18 cellular contexts compared by ENCODE assay signal in the genomic region with DNA sequence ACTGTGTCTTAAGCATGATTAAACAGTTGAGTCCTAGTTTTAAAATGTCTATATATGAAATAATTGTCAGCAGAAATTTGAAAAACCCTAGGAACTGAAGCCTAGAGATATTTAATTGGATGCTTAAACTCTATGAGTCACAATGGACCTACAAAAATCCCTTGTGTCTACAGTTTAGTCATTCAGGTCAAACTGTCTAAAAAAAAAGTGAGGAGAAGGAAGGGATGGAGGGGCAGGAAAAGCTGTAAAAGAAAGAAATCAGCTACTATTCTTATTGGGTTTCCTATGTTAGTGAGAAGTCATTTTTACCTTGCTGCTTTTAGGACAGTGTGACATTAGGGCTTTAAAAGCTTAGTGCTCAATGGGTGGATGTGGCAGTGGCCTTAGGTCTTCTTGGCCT.
"Had no signal": no experiment of that assay in that cellular context is flagged by ENCODE, and none has a peak within 500 bp of the region (broad histone marks: within the 10 kb centered on the region; RNA-seq: fewer than 3 reads in every experiment).

No MANE protein-coding gene starts in this region.

- H3K27ac ChIP-seq: colonic mucosa, left ventricle myocardium inferior, skin epidermis, thyroid gland, upper lobe of left lung, VCaP had no signal

- DNase-seq: activated CD4-positive, alpha-beta T cell treated with anti-CD3 and anti-CD28 coated beads for 4 hours; activated CD4-positive, alpha-beta T cell treated with anti-CD3 and anti-CD28 coated beads, Interleukin-2, amount 50 U/mL, for 4 hours; activated naive CD4-positive, alpha-beta T cell treated with Interleukin-2 at 50 U/mL for 16 hours; activated T-cell treated with anti-CD3 and anti-CD28 coated beads for 4 hours; activated T-cell treated with anti-CD3 and anti-CD28 coated beads, Interleukin-2, amount 50 U/mL, for 72 hours; anterior cingulate cortex; colonic mucosa; effector CD8-positive, alpha-beta T cell; erythroblast; left ventricle myocardium inferior; stimulated activated CD4-positive, alpha-beta T cell treated with anti-CD3 and anti-CD28 coated beads, Interleukin-12 subunit alpha, Interleukin-12 subunit beta, amount 100 ng/mL, for 4 hours; stimulated activated CD4-positive, alpha-beta T cell treated with anti-CD3 and anti-CD28 coated beads, Interleukin-4, amount 100 ng/mL, for 24 hours; stimulated activated naive CD8-positive, alpha-beta T cell treated with anti-CD3 and anti-CD28 coated beads, Interleukin-15, amount 100 ng/mL, for 72 hours; thyroid gland; upper lobe of left lung had no signal

- H3K4me3 ChIP-seq: colonic mucosa, left ventricle myocardium inferior, lung, skin epidermis, thyroid gland, upper lobe of left lung had no signal
